In genomic region chr12:40105265-40105514, GRCh38 we compare ENCODE assay signal across 1 cellular context.
TF ChIP-seq lines count a peak whose summit lies in the region.

No MANE protein-coding gene starts in this region.

TF ChIP-seq in endothelial cell of umbilical vein, 7 proteins besides CTCF, POLR2A, EP300 and RAD21 (continued from another document):
- TF ChIP-seq MAX (IDR thresholded peaks at IDR 0.05; ENCODE audit: insufficient read depth, insufficient read length): no peak
- TF ChIP-seq POLR2AphosphoS5 (IDR thresholded peaks at IDR 0.05; ENCODE audit: insufficient read depth, low read depth, low read length): no peak
- TF ChIP-seq GATA2 (IDR thresholded peaks at IDR 0.05; ENCODE audit: insufficient read depth, insufficient read length, low read depth, low read length): no peak
- TF ChIP-seq EZH2 (IDR thresholded peaks at IDR 0.05; ENCODE audit: borderline replicate concordance, low read depth, low read length, severe bottlenecking): no peak
